19 cellular contexts compared by ENCODE assay signal in genomic region chr3:107077391-107077790, GRCh38.
A peak's percentile ranks its signal among the peaks of the same experiment; 100 is the strongest.
DNase-seq lines count a peak whose midpoint lies in the region; FAIRE-seq and TF ChIP-seq lines count a peak whose summit lies in the region.
"Had no signal": no experiment of that assay in that cellular context is flagged by ENCODE, and none has a peak within 500 bp of the region (broad histone marks: within the 10 kb centered on the region; RNA-seq: fewer than 3 reads in every experiment).

No MANE protein-coding gene starts in this region.

- H3K27ac ChIP-seq in H1 (ENCODE audit: low read depth, low read length), result no peak overlapping the region
- H3K27ac ChIP-seq: BLaER1, RWPE1 had no signal

- no peaks in the 10 kb centered on the region for H3K9me3 ChIP-seq in H1 (ENCODE audit: insufficient read depth in 2 of 2, low read depth in 1 of 2, low read length in 1 of 2)
- H3K9me3 ChIP-seq: BLaER1, HAP-1, MG63 had no signal

- H3K18ac ChIP-seq in H1 (ENCODE audit: extremely low read depth, low read length), result no peak overlapping the region

- TF ChIP-seq EP300 in H1 (IDR thresholded peaks at IDR 0.05; ENCODE audit: borderline replicate concordance in 1 of 2, low read depth in 2 of 2, low read length in 2 of 2), result no peak

- H4K91ac ChIP-seq in H1 (replicated peaks; ENCODE audit: insufficient read length, low read length), result no peak overlapping the region

- TF ChIP-seq CTCF in H1 (IDR thresholded peaks at IDR 0.05; ENCODE audit: control extremely low read depth in 1 of 3, insufficient read depth in 1 of 3, low read depth in 1 of 3, low read length in 3 of 3), result no peak
- no peak for TF ChIP-seq CTCF in lower leg skin (IDR thresholded peaks at IDR 0.05)
- no peak for TF ChIP-seq CTCF in HFFc6 (IDR thresholded peaks at IDR 0.05)

- no peaks in the 10 kb centered on the region for H3K79me1 ChIP-seq in H1 (ENCODE audit: low read depth, low read length)

- H2BK20ac ChIP-seq in H1 (ENCODE audit: low read length), result no peak overlapping the region

- no peak overlapping the region for H2BK120ac ChIP-seq in H1 (replicated peaks; ENCODE audit: low read depth, low read length)

- no peaks in the 10 kb centered on the region for H3K79me2 ChIP-seq in H1 (ENCODE audit: control insufficient read depth in 1 of 2, insufficient read depth in 2 of 2, low read length in 2 of 2)

- no peak overlapping the region for H3K27ac Mint-ChIP-seq in HFFc6
- H3K27ac Mint-ChIP-seq: CD4-positive, alpha-beta memory T cell had no signal

- no peak overlapping the region for H3K4me3 Mint-ChIP-seq in HFFc6

- H4K5ac ChIP-seq in H1 (ENCODE audit: insufficient read length, low read depth, low read length), result no peak overlapping the region

- H2BK12ac ChIP-seq in H1 (ENCODE audit: low read depth, low read length), result no peak overlapping the region

- WGBS in H1 (ENCODE audit: extremely low coverage in 1 of 2, insufficient coverage in 1 of 2, insufficient read length in 1 of 2, insufficient replicate concordance in 2 of 2, low coverage in 1 of 2, low lambda C conversion rate in 2 of 2, missing lambda C conversion rate in 1 of 2), 2 experiments, result 85% methylated on average over 2 of the region's 2 CpGs; no CpG with 5 or more reads in 1 of the 2 experiments
- 87 to 88% methylated on average over 2 of the region's 2 CpGs for WGBS in lower leg skin, 2 donors

- no peak overlapping the region for H3K4me2 ChIP-seq in H1 (ENCODE audit: insufficient read depth in 1 of 2, low read depth in 2 of 2, low read length in 2 of 2)
- H3K4me2 ChIP-seq: BLaER1 had no signal

- TF ChIP-seq POLR2A in H1 (IDR thresholded peaks at IDR 0.05; ENCODE audit: control extremely low read depth in 1 of 2, low read depth in 2 of 2, low read length in 2 of 2), result no peak
- TF ChIP-seq POLR2A in lower leg skin (IDR thresholded peaks at IDR 0.05), result no peak

- in situ Hi-C loops in SK-MEL-5 (cut with HindIII; ENCODE audit: low pct_unique_long_range_greater_than_20kb, low sequenced_read_pairs), result no loop called here

- POLR2A ChIA-PET in H1 (lab: Charles Lee; ENCODE audit: partially characterized antibody), result interaction anchor here (0.7 kb wide), 1 partner anchor 772 kb away, joined by 3 read pairs; no protein-coding TSS in a partner anchor

- no peak overlapping the region for H2AK5ac ChIP-seq in H1 (ENCODE audit: low read depth, low read length)

- no peaks in the 10 kb centered on the region for H3K23me2 ChIP-seq in H1 (ENCODE audit: low read depth, low read length)

- no peak for FAIRE-seq in H1 (lab: Jason Lieb, UNC)

- H3K4me3 ChIP-seq in H1 (ENCODE audit: extremely low read depth in 1 of 4, insufficient read depth in 2 of 4, low read depth in 3 of 4, low read length in 4 of 4) (no peak overlapping the region), lower leg skin (ENCODE audit: low read depth, poor library complexity, severe bottlenecking) (no peak overlapping the region)
- H3K4me3 ChIP-seq: BLaER1, HAP-1, MG63 had no signal

- no peak overlapping the region for H2BK5ac ChIP-seq in H1 (ENCODE audit: low read depth, low read length)

- TF ChIP-seq RAD21 in H1 (IDR thresholded peaks at IDR 0.05 in 1 of 2, conservative IDR thresholded peaks at IDR 0.05 in 1 of 2; ENCODE audit: low read depth in 2 of 2, low read length in 2 of 2), result no peak

- H3K27me3 Mint-ChIP-seq in HFFc6 (ENCODE audit: insufficient read depth), result no peaks in the 10 kb centered on the region
- H3K27me3 Mint-ChIP-seq: CD4-positive, alpha-beta memory T cell had no signal

- CTCF ChIA-PET in H1 (lab: Charles Lee; ENCODE audit: partially characterized antibody), result interaction anchor here (2.2 kb wide), 1 partner anchor 12 kb away, joined by 14 read pairs; no protein-coding TSS in a partner anchor

- H3K9me3 Mint-ChIP-seq in HFFc6, result no peaks in the 10 kb centered on the region
- H3K9me3 Mint-ChIP-seq: CD4-positive, alpha-beta memory T cell had no signal

- H3K56ac ChIP-seq in H1 (replicated peaks; ENCODE audit: insufficient read length, low read depth, low read length), result no peak overlapping the region

- H3K9ac ChIP-seq in H1 (replicated peaks in 1 of 4; ENCODE audit: extremely low read depth in 1 of 4, low read depth in 3 of 4, low read length in 3 of 4), result no peak overlapping the region
- H3K9ac ChIP-seq: BLaER1 had no signal

- no peaks in the 10 kb centered on the region for H3K27me3 ChIP-seq in H1 (replicated peaks in 1 of 4; ENCODE audit: control insufficient read depth in 3 of 4, extremely low read depth in 1 of 4, insufficient read depth in 3 of 4, low read length in 3 of 4)
- H3K27me3 ChIP-seq: BLaER1, MG63 had no signal

- no peak overlapping the region for H4K8ac ChIP-seq in H1 (ENCODE audit: extremely low read depth, insufficient read depth, low read length)

- peaks cover 10% of the 10 kb centered on the region for H3K4me1 Mint-ChIP-seq in HFFc6 (ENCODE audit: low read depth)
- H3K4me1 Mint-ChIP-seq: CD4-positive, alpha-beta memory T cell had no signal

- intact Hi-C loops in lower leg skin (cut with DNase I; ENCODE audit: low total_unique reads), result no loop called here

- no peak overlapping the region for H3K4ac ChIP-seq in H1 (replicated peaks; ENCODE audit: insufficient read length, low read depth, low read length)

- H3K4me1 ChIP-seq in H1 (replicated peaks in 1 of 4; ENCODE audit: control insufficient read depth in 3 of 4, insufficient read depth in 4 of 4, low read length in 3 of 4), result no peaks in the 10 kb centered on the region
- H3K4me1 ChIP-seq: BLaER1, HAP-1 had no signal

- no peak overlapping the region for H3K14ac ChIP-seq in H1 (ENCODE audit: insufficient read length)

- DNase-seq in SK-MEL-5 (ENCODE audit: low read depth, low spot score) (peak; percentile 76), H1 (ENCODE audit: low read depth in 1 of 2, low spot score in 2 of 2) (no peak), midbrain (lab: John Stamatoyannopoulos, UW) (peak; percentile 40), lower leg skin (ENCODE audit: low spot score in 2 of 2) (no peak), NCI-H1092 (lab: John Stamatoyannopoulos, UW) (no peak), COR-L47 (lab: John Stamatoyannopoulos, UW) (no peak), HFFc6 (no peak)
- DNase-seq: CD4-positive, alpha-beta memory T cell; Kasumi-1; MG63; NCI-H1417 treated with DMSO at 0.1 percent for 48 hours; NCI-H187 treated with DMSO at 0.1 percent for 48 hours; NCI-H2107; NCI-H446 treated with DMSO at 0.1 percent for 48 hours; NCI-H748 treated with DMSO at 0.1 percent for 48 hours; SHP77 treated with DMSO at 0.1 percent for 48 hours had no signal

- no peaks in the 10 kb centered on the region for H4K20me1 ChIP-seq in H1 (replicated peaks in 1 of 2; ENCODE audit: control insufficient read depth in 1 of 2, insufficient read depth in 2 of 2, low read length in 2 of 2)
- H4K20me1 ChIP-seq: BLaER1 had no signal

- no peaks in the 10 kb centered on the region for H3K36me3 ChIP-seq in H1 (ENCODE audit: control insufficient read depth in 2 of 4, insufficient read depth in 4 of 4, low read length in 3 of 4)
- H3K36me3 ChIP-seq: BLaER1, HAP-1, MG63 had no signal

- H3K36me3 Mint-ChIP-seq in HFFc6 (ENCODE audit: low read depth), result no peaks in the 10 kb centered on the region
- H3K36me3 Mint-ChIP-seq: CD4-positive, alpha-beta memory T cell had no signal

- H2BK15ac ChIP-seq in H1 (ENCODE audit: low read length), result no peak overlapping the region

- no peak overlapping the region for H3K23ac ChIP-seq in H1 (ENCODE audit: insufficient read length)

- H2AFZ ChIP-seq in H1 (ENCODE audit: low read length), result peak overlapping the region; percentile 3; the same call in 1 of the 2 replicates

TF ChIP-seq in H1, 55 proteins besides CTCF, POLR2A, EP300 and RAD21:
- TF ChIP-seq KDM4A (IDR thresholded peaks at IDR 0.05; ENCODE audit: low read depth, low read length, severe bottlenecking), result no peak
- no peak for TF ChIP-seq EGR1 (IDR thresholded peaks at IDR 0.05; ENCODE audit: borderline replicate concordance, low read depth, low read length)
- TF ChIP-seq CHD1 (IDR thresholded peaks at IDR 0.05; ENCODE audit: low read depth, low read length), result no peak
- TF ChIP-seq JUN (IDR thresholded peaks at IDR 0.05; ENCODE audit: low read depth, low read length), result no peak
- TF ChIP-seq SP4 (IDR thresholded peaks at IDR 0.05; ENCODE audit: low read length), result no peak
- TF ChIP-seq GABPA (IDR thresholded peaks at IDR 0.05; ENCODE audit: borderline replicate concordance, insufficient read depth, low read length), result no peak
- TF ChIP-seq ATF2 (IDR thresholded peaks at IDR 0.05; ENCODE audit: low read length), result no peak
- no peak for TF ChIP-seq ZNF274 (IDR thresholded peaks at IDR 0.05; ENCODE audit: borderline replicate concordance, extremely low read depth, low read length)
- no peak for TF ChIP-seq HDAC2 (IDR thresholded peaks at IDR 0.05; ENCODE audit: borderline replicate concordance in 1 of 2, low read depth in 2 of 2, low read length in 2 of 2)
- TF ChIP-seq KDM5A (IDR thresholded peaks at IDR 0.05; ENCODE audit: low read length), result no peak
- TF ChIP-seq SIRT6 (IDR thresholded peaks at IDR 0.05; ENCODE audit: low read length), result no peak
- TF ChIP-seq CEBPB (IDR thresholded peaks at IDR 0.05; ENCODE audit: low read depth, low read length), result no peak
- TF ChIP-seq KDM1A (IDR thresholded peaks at IDR 0.05; ENCODE audit: borderline replicate concordance, low read length), result no peak
- TF ChIP-seq JUND (IDR thresholded peaks at IDR 0.05; ENCODE audit: low read length), result no peak

Comparison
In these comparisons a context has a peak if more than half of its experiments do, and no peak if none do; other contexts are left out.
1. DNase-seq: peak in SK-MEL-5 (single experiment) and midbrain (single experiment); none in H1 (0 of 2), lower leg skin (0 of 2), NCI-H1092 (single experiment), COR-L47 (single experiment) and HFFc6 (single experiment).